ENCODE assay signal across 8 cellular contexts in the genomic region with DNA sequence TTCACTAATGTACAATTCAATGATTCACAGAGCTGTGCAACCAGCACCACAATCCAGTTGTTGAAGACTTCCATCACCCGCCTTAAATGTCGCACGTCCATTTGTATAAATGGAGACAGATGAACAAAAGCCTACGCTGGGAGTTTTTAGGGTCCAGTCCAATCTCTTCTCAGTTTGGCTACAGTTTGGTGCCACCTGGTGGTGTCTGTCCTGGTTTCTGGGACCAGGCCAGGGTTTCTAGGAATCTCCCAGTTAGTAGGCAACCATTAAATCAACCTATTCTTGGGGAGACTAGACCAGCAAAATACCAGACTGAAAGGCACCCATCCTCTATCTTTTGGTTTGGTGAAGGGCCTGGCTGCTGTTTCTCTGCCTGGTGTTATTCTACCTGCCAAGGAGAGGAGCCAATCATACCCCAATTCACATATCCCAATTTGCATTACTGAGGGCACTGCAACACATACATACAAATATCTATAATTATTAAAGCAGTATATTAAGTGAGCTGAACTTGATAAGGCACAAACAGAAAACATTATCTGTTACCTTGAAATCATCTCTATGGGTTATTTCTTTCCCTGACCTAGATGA. TPM values are rescaled to one million over a fixed set of nuclear protein-coding genes. Genes with fewer than 3 reads are reported as not detected.
DNase-seq lines count a peak whose midpoint lies in the region; ATAC-seq and TF ChIP-seq lines count a peak whose summit lies in the region.

No MANE protein-coding gene starts in this region.

- H4K20me1 ChIP-seq in smooth muscle cell (ENCODE audit: low read depth): peaks cover 11% of the 10 kb centered on the region

- H3K9ac ChIP-seq in smooth muscle cell (ENCODE audit: low read depth): no peak overlapping the region

- no peaks in the 10 kb centered on the region for H3K36me3 ChIP-seq in right atrium auricular region
- no peaks in the 10 kb centered on the region for H3K36me3 ChIP-seq in smooth muscle cell (ENCODE audit: low read depth)

- no peak overlapping the region for H2AFZ ChIP-seq in smooth muscle cell (ENCODE audit: low read depth)

- H3K4me2 ChIP-seq in smooth muscle cell: no peak overlapping the region

- no peak for ATAC-seq in HG03354 (IDR thresholded peaks at IDR 0.05; ENCODE audit: poor library complexity, severe bottlenecking, unreplicated experiment)

- H3K9me3 ChIP-seq in right atrium auricular region (no peaks in the 10 kb centered on the region), smooth muscle cell (replicated peaks; ENCODE audit: low read depth) (no peaks in the 10 kb centered on the region)

- peaks cover 16% of the 10 kb centered on the region for H3K79me2 ChIP-seq in smooth muscle cell (ENCODE audit: low read depth)

- TF ChIP-seq CTCF in right atrium auricular region (IDR thresholded peaks at IDR 0.05) (peak; percentile 20 to 58), smooth muscle cell (IDR thresholded peaks at IDR 0.05; ENCODE audit: borderline replicate concordance, insufficient read depth, poor library complexity, severe bottlenecking) (peak; percentile 71)

- WGBS in smooth muscle cell (ENCODE audit: low lambda C conversion rate): 50% methylated on average over 4 of the region's 4 CpGs

- no peaks in the 10 kb centered on the region for H3F3A ChIP-seq in smooth muscle cell (ENCODE audit: low read depth)

- H3K4me3 ChIP-seq in right atrium auricular region (no peak overlapping the region), smooth muscle cell (no peak overlapping the region)

- DNase-seq in AG20443 (ENCODE audit: low spot score) (peak; percentile 60), H4 (ENCODE audit: low spot score) (peak; percentile 30), NCI-H2227 treated with DMSO at 0.1 percent for 48 hours (lab: John Stamatoyannopoulos, UW) (peak; percentile 68), right atrium auricular region (ENCODE audit: low spot score) (no peak), smooth muscle cell (lab: John Stamatoyannopoulos, UW; ENCODE audit: unreplicated experiment) (peak; percentile 2), activated gamma-delta T cell treated with Interleukin-2 at 50 U/mL for 16 hours (no peak)
- peak; percentile 57 for DNase-seq in activated T-cell treated with anti-CD3 and anti-CD28 coated beads, Interleukin-2, amount 50 U/mL, for 48 hours

- H3K4me1 ChIP-seq in right atrium auricular region (peaks cover 0 to 15% of the 10 kb centered on the region in 2 donors), smooth muscle cell (ENCODE audit: low read depth) (peaks cover 14% of the 10 kb centered on the region)

- H3K27ac ChIP-seq in right atrium auricular region (no peak overlapping the region), smooth muscle cell (ENCODE audit: low read depth) (no peak overlapping the region)

- H3K27me3 ChIP-seq in right atrium auricular region (no peaks in the 10 kb centered on the region), smooth muscle cell (ENCODE audit: low read depth) (no peaks in the 10 kb centered on the region)

RNA-seq across cellular contexts. Expression of gene DDX1, which starts 3.2 kb away (rescaled TPM):
- 46.2 and 53.1 TPM in 2 replicates for total RNA-seq in H4 (2014; rRNA removed; shearing (Covaris generic))
- total RNA-seq in right atrium auricular region (10 to 100 TPM; 60.1 to 75.9 TPM), smooth muscle cell (71.3 and 79.2 TPM in 2 replicates)
- 78.7 and 80.0 TPM in 2 replicates for polyA plus RNA-seq in smooth muscle cell

RNA-seq across cellular contexts. Expression of gene NBAS, which starts 27.3 kb away (rescaled TPM):
- 16.2 and 18.2 TPM in 2 replicates for total RNA-seq in H4 (2014; rRNA removed; shearing (Covaris generic))
- 10 to 100 TPM; 31.1 to 39.1 TPM for total RNA-seq in right atrium auricular region
- total RNA-seq in smooth muscle cell: 51.1 and 72.0 TPM in 2 replicates
- polyA plus RNA-seq in smooth muscle cell: 28.8 and 31.2 TPM in 2 replicates

Comparison
In these comparisons a context has a peak if more than half of its experiments do, and no peak if none do; other contexts are left out.
1. DNase-seq: peak in AG20443 (single experiment), H4 (single experiment), NCI-H2227 treated with DMSO at 0.1 percent for 48 hours (single experiment), activated T-cell treated with anti-CD3 and anti-CD28 coated beads, Interleukin-2, amount 50 U/mL, for 48 hours (2 of 2) and smooth muscle cell (single experiment); none in right atrium auricular region (single experiment) and activated gamma-delta T cell treated with Interleukin-2 at 50 U/mL for 16 hours (single experiment).